Comparison of ENCODE assay signal across 28 cellular contexts in the genomic region with DNA sequence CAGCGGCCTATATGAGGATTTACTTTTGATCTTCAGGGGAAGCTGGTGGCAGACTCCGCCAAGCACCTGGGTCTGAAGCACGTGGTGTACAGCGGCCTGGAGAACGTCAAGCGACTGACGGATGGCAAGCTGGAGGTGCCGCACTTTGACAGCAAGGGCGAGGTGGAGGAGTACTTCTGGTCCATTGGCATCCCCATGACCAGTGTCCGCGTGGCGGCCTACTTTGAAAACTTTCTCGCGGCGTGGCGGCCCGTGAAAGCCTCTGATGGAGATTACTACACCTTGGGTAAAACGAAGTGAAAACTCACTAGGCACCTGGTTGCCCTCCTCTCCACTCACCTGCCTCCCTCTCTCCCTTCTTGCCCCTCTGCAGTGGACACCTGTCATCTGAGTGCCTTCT.
"Had no signal": no experiment of that assay in that cellular context is flagged by ENCODE, and none has a peak within 500 bp of the region (broad histone marks: within the 10 kb centered on the region; RNA-seq: fewer than 3 reads in every experiment).

No MANE protein-coding gene starts in this region.

- FAIRE-seq: endometrium, islet of Langerhans, keratinocyte had no signal

- H3K9me3 Mint-ChIP-seq: dendritic cell treated with granulocyte-macrophage colony-stimulating factor and Interleukin-4, amounts not matched to agents 40 ng/mL and 50 ng/mL, for 4 days; effector memory CD8-positive, alpha-beta T cell; endodermal cell; mesothelial cell of epicardium had no signal

- H3K4me1 ChIP-seq: colonic mucosa, esophagus squamous epithelium, heart right ventricle, left lung, lower lobe of right lung had no signal

- H3K4me3 ChIP-seq: colonic mucosa, esophagus squamous epithelium, gastrocnemius medialis, heart right ventricle, left lung, lower lobe of right lung, mucosa of descending colon had no signal

- H3K36me3 Mint-ChIP-seq: mesothelial cell of epicardium, naive B cell had no signal

- H3K27me3 ChIP-seq: colonic mucosa, esophagus squamous epithelium, gastrocnemius medialis, heart right ventricle, left lung had no signal

- H3K4me1 Mint-ChIP-seq: mesothelial cell of epicardium, naive B cell had no signal

- H3K27ac ChIP-seq: colonic mucosa, epithelial cell of prostate, esophagus squamous epithelium, gastrocnemius medialis, heart right ventricle, left lung, lower lobe of right lung had no signal

- H3K27ac Mint-ChIP-seq: dendritic cell treated with granulocyte-macrophage colony-stimulating factor and Interleukin-4, amounts not matched to agents 40 ng/mL and 50 ng/mL, for 4 days; effector memory CD8-positive, alpha-beta T cell; endodermal cell; mesothelial cell of epicardium had no signal

- H3K27me3 Mint-ChIP-seq: dendritic cell treated with granulocyte-macrophage colony-stimulating factor and Interleukin-4, amounts not matched to agents 40 ng/mL and 50 ng/mL, for 4 days had no signal

- ATAC-seq: effector memory CD8-positive, alpha-beta T cell; esophagus mucosa; gastrocnemius medialis; heart right ventricle; left cardiac atrium; left lung; left ventricle myocardium superior; lower lobe of right lung; mucosa of descending colon had no signal

- H3K9me3 ChIP-seq: colonic mucosa, esophagus squamous epithelium, gastrocnemius medialis, heart right ventricle, left lung, lower lobe of right lung, mucosa of descending colon had no signal

- H3K36me3 ChIP-seq: colonic mucosa, gastrocnemius medialis, heart right ventricle, left lung, lower lobe of right lung had no signal

- DNase-seq: colonic mucosa; cortex of kidney; effector CD8-positive, alpha-beta T cell; effector memory CD8-positive, alpha-beta T cell; endodermal cell; erythroblast; esophagus squamous epithelium; foreskin fibroblast; foreskin melanocyte; gastrocnemius medialis; glutamatergic neuron; head of caudate nucleus; heart right ventricle; hippocampal formation; left cardiac atrium; left lung; left ventricle myocardium superior; lower lobe of right lung; mesenchymal stem cell; mucosa of descending colon; naive B cell had no signal

- H3K4me3 Mint-ChIP-seq: dendritic cell treated with granulocyte-macrophage colony-stimulating factor and Interleukin-4, amounts not matched to agents 40 ng/mL and 50 ng/mL, for 4 days; effector memory CD8-positive, alpha-beta T cell; endodermal cell; mesothelial cell of epicardium; naive B cell had no signal
